ENCODE assay signal across 1 cellular context in the genomic region with DNA sequence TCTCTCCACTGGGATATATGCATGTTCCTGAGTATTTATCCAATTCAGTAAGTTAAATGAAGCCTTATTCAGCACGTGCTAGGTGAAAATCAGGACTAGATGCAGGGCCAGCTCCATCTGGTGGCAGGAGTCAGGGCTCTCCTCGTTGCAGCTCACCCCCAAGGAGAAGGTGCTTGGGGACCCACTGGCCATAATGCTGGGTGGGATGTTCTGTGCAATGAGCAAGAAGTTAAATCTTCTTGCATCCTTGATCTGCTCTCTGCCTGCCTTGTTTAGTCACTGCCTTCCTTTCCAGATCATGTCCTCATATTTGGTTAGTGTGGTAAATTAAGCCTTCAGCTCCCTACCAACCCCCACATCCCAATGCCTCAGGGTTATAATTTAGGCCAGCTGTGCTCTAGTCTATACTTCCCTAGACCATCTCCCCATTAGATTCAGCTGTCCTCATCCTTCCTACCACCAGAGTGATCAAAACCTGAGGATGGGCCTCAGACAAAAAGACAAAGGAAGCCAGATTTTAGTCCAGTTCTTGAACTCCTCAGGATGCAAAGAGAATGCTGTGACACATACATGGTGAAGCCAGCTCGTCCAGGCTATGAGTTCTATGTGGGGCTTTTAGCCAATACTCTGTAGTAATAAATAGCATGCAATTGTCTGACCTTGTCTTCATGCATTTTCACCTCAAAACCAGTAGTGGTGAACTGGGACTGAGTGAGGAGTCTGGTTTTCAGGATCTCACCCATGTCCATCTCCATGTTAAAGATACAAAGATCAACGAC.
TF ChIP-seq lines count a peak whose summit lies in the region.

No MANE protein-coding gene starts in this region.

TF ChIP-seq in GM23338, 12 proteins besides CTCF, POLR2A, EP300 and RAD21 (continued from another document):
- TF ChIP-seq ZNF462 (CRISPR knock-in tag; IDR thresholded peaks at IDR 0.05) (no peak), POLR2AphosphoS5 (IDR thresholded peaks at IDR 0.05; ENCODE audit: low read depth) (no peak), STAT1 (IDR thresholded peaks at IDR 0.05; ENCODE audit: unreplicated experiment) (no peak), ETS1 (IDR thresholded peaks at IDR 0.05) (no peak), EZH2 (IDR thresholded peaks at IDR 0.05; ENCODE audit: low read depth, unreplicated experiment) (no peak), EZH2phosphoT487 (IDR thresholded peaks at IDR 0.05; ENCODE audit: unreplicated experiment) (no peak), ZNF331 (CRISPR knock-in tag; IDR thresholded peaks at IDR 0.05; ENCODE audit: low read depth) (no peak)
TF ChIP-seq in GM23338: peak in this region for 0.
